ENCODE assay signal across 17 cellular contexts in genomic region chr18:46253498-46253897, GRCh38.
DNase-seq lines count a peak whose midpoint lies in the region; ATAC-seq, FAIRE-seq and TF ChIP-seq lines count a peak whose summit lies in the region.
"Had no signal": no experiment of that assay in that cellular context is flagged by ENCODE, and none has a peak within 500 bp of the region (broad histone marks: within the 10 kb centered on the region; RNA-seq: fewer than 3 reads in every experiment).

No MANE protein-coding gene starts in this region.

- H2AFZ ChIP-seq in PC-3 (ENCODE audit: low read length) (no peak overlapping the region), endothelial cell of umbilical vein (ENCODE audit: low read depth, low read length) (no peak overlapping the region), neural cell (ENCODE audit: low read depth, low read length) (no peak overlapping the region)

- TF ChIP-seq CTCF in PC-3 (conservative IDR thresholded peaks at IDR 0.05; ENCODE audit: low read depth, low read length) (no peak), endothelial cell of umbilical vein (IDR thresholded peaks at IDR 0.05; ENCODE audit: extremely low read depth in 1 of 2, insufficient read depth in 1 of 2, low read depth in 1 of 2, low read length in 2 of 2) (no peak), neural cell (IDR thresholded peaks at IDR 0.05; ENCODE audit: poor library complexity, severe bottlenecking) (no peak)

- peak; percentile 75 for DNase-seq in EL
- DNase-seq in PC-3, result peak; percentile 6
- DNase-seq in endothelial cell of umbilical vein (ENCODE audit: low read depth, low spot score), result no peak
- no peak for DNase-seq in inferior parietal cortex (ENCODE audit: extremely low spot score)
- DNase-seq in stimulated activated CD8-positive, alpha-beta memory T cell treated with anti-CD3 and anti-CD28 coated beads, Interleukin-4, amount 100 ng/mL, for 48 hours, result no peak
- DNase-seq: Calu3; gastrocnemius medialis; KBM-7; left ventricle myocardium superior; NCI-H1930; stimulated activated CD4-positive, alpha-beta T cell treated with anti-CD3 and anti-CD28 coated beads, Interleukin-1b, Interleukin-23, amount 100 ng/mL, for 48 hours; stimulated activated naive CD8-positive, alpha-beta T cell treated with anti-CD3 and anti-CD28 coated beads, Interleukin-15, amount 100 ng/mL, for 72 hours had no signal

- TF ChIP-seq EP300 in neural cell (conservative IDR thresholded peaks at IDR 0.05; ENCODE audit: poor library complexity, severe bottlenecking), result peak; percentile 45

- FAIRE-seq in endothelial cell of umbilical vein (lab: Jason Lieb, UNC), result peak; percentile 35

- no peaks in the 10 kb centered on the region for H4K20me1 ChIP-seq in PC-3 (ENCODE audit: low read length)
- H4K20me1 ChIP-seq in endothelial cell of umbilical vein (replicated peaks; ENCODE audit: control insufficient read depth, extremely low read depth, insufficient read depth, low read length), result no peaks in the 10 kb centered on the region
- no peaks in the 10 kb centered on the region for H4K20me1 ChIP-seq in neural cell (ENCODE audit: insufficient read depth)

- intact Hi-C loops in PC-3 (cut with micrococcal nuclease), result no loop called here
- intact Hi-C loops in endothelial cell of umbilical vein (cut with micrococcal nuclease), result no loop called here

- no peak overlapping the region for H3K4me2 ChIP-seq in PC-3 (ENCODE audit: low read length)
- no peak overlapping the region for H3K4me2 ChIP-seq in endothelial cell of umbilical vein (ENCODE audit: insufficient read depth, low read length)
- H3K4me2 ChIP-seq in neural cell (ENCODE audit: low read length), result no peak overlapping the region

- H3K9me1 ChIP-seq in endothelial cell of umbilical vein (replicated peaks; ENCODE audit: control insufficient read depth, extremely low read depth, insufficient read depth, low read length), result no peaks in the 10 kb centered on the region

- H3K9me2 ChIP-seq in PC-3 (replicated peaks; ENCODE audit: low read length) (no peaks in the 10 kb centered on the region), neural cell (ENCODE audit: insufficient read depth, low read length) (no peaks in the 10 kb centered on the region)

- TF ChIP-seq RAD21 in neural cell (conservative IDR thresholded peaks at IDR 0.05), result no peak

- POLR2A ChIA-PET in PC-3 (lab: Charles Lee; ENCODE audit: unreplicated experiment), result no interaction called here
- POLR2A ChIA-PET in endothelial cell of umbilical vein (lab: Charles Lee), result no interaction called here

- BruUV-seq in PC-3 (replicated peaks; lab: Mats Ljungman, UMichigan), result no TSS peak
- BruUV-seq in endothelial cell of umbilical vein (replicated peaks; lab: Mats Ljungman, UMichigan), result no TSS peak

- H3K79me2 ChIP-seq in PC-3 (ENCODE audit: low read length), result peaks cover 25% of the 10 kb centered on the region
- H3K79me2 ChIP-seq in endothelial cell of umbilical vein (ENCODE audit: control insufficient read depth, insufficient read depth, low read length), result peaks cover 5% of the 10 kb centered on the region
- H3K79me2 ChIP-seq in neural cell (replicated peaks; ENCODE audit: insufficient read depth, low read length), result no peaks in the 10 kb centered on the region

- no peak overlapping the region for H3K9ac ChIP-seq in PC-3 (ENCODE audit: low read length)
- no peak overlapping the region for H3K9ac ChIP-seq in endothelial cell of umbilical vein (replicated peaks; ENCODE audit: extremely low read depth, insufficient read depth, low read length)
- H3K9ac ChIP-seq in neural cell (ENCODE audit: low read length), result no peak overlapping the region

- dilution Hi-C loops in endothelial cell of umbilical vein (cut with MboI; ENCODE audit: extremely low pct_ligation_motif_present, low sequenced_read_pairs), result no loop called here

- H3K36me3 ChIP-seq in PC-3 (ENCODE audit: low read depth, low read length) (no peaks in the 10 kb centered on the region), endothelial cell of umbilical vein (ENCODE audit: control insufficient read depth in 2 of 2, extremely low read depth in 1 of 2, insufficient read depth in 2 of 2, low read length in 2 of 2) (no peaks in the 10 kb centered on the region), neural cell (ENCODE audit: insufficient read depth, low read length) (no peaks in the 10 kb centered on the region)
- H3K36me3 ChIP-seq: gastrocnemius medialis, ovary had no signal

- H3K27me3 ChIP-seq in PC-3 (ENCODE audit: low read length) (no peaks in the 10 kb centered on the region), endothelial cell of umbilical vein (ENCODE audit: control insufficient read depth in 2 of 2, insufficient read depth in 2 of 2, low read length in 2 of 2) (no peaks in the 10 kb centered on the region), neural cell (ENCODE audit: insufficient read depth, low read depth, low read length) (no peaks in the 10 kb centered on the region)
- H3K27me3 ChIP-seq: gastrocnemius medialis, ovary had no signal

- no peaks in the 10 kb centered on the region for H3K9me3 ChIP-seq in PC-3 (ENCODE audit: low read length)
- no peaks in the 10 kb centered on the region for H3K9me3 ChIP-seq in endothelial cell of umbilical vein (replicated peaks; ENCODE audit: control insufficient read depth, insufficient read depth, low read length)
- H3K9me3 ChIP-seq in neural cell (ENCODE audit: low read length), result no peaks in the 10 kb centered on the region
- H3K9me3 ChIP-seq: gastrocnemius medialis, ovary had no signal

- H3K4me3 ChIP-seq in PC-3 (ENCODE audit: low read length) (no peak overlapping the region), endothelial cell of umbilical vein (replicated peaks in 1 of 3; ENCODE audit: insufficient read depth in 1 of 3, low read depth in 1 of 3, low read length in 3 of 3) (no peak overlapping the region), neural cell (ENCODE audit: low read length) (no peak overlapping the region)
- H3K4me3 ChIP-seq: gastrocnemius medialis, ovary had no signal

- H3K4me1 ChIP-seq in PC-3 (ENCODE audit: insufficient read depth, low read length) (peaks cover 17% of the 10 kb centered on the region), endothelial cell of umbilical vein (ENCODE audit: control insufficient read depth, extremely low read depth, insufficient read depth, low read length) (peaks cover 15% of the 10 kb centered on the region)

- CTCF ChIA-PET in PC-3 (lab: Charles Lee) (interaction anchor here (0.6 kb wide), 1 partner anchor 81 kb away, joined by 3 read pairs; no protein-coding TSS in a partner anchor), endothelial cell of umbilical vein (lab: Charles Lee) (interaction anchor here (1.1 to 2.3 kb wide), 3 partner anchors 18 to 80 kb away, joined by 3 to 7 read pairs (median 3); a partner anchor contains a TSS)

- no peak for TF ChIP-seq POLR2A in endothelial cell of umbilical vein (IDR thresholded peaks at IDR 0.05; ENCODE audit: low read depth, low read length)

- ATAC-seq in PC-3, result no peak
- no peak for ATAC-seq in GM18520 (IDR thresholded peaks at IDR 0.05; ENCODE audit: unreplicated experiment)
- no peak for ATAC-seq in HG03354 (IDR thresholded peaks at IDR 0.05; ENCODE audit: poor library complexity, severe bottlenecking, unreplicated experiment)
- ATAC-seq: HCT116; left ventricle myocardium superior; stimulated activated naive CD8-positive, alpha-beta T cell treated with anti-CD3 and anti-CD28 coated beads, Interleukin-15, amount 100 ng/mL, for 72 hours had no signal

- no peak overlapping the region for H3K27ac ChIP-seq in PC-3 (ENCODE audit: low read length)
- no peak overlapping the region for H3K27ac ChIP-seq in endothelial cell of umbilical vein (ENCODE audit: insufficient read depth, low read depth, low read length)
- no peak overlapping the region for H3K27ac ChIP-seq in neural cell (ENCODE audit: low read length)
- H3K27ac ChIP-seq: ovary had no signal

- H3F3A ChIP-seq in PC-3 (ENCODE audit: low read length, unreplicated experiment) (no peaks in the 10 kb centered on the region), neural cell (ENCODE audit: insufficient read depth, low read length, poor library complexity, severe bottlenecking) (no peaks in the 10 kb centered on the region)

TF ChIP-seq in endothelial cell of umbilical vein, 7 proteins besides CTCF, POLR2A, EP300 and RAD21:
- TF ChIP-seq FOS (IDR thresholded peaks at IDR 0.05; ENCODE audit: borderline replicate concordance, insufficient read depth, low read length), result no peak
- TF ChIP-seq JUN (IDR thresholded peaks at IDR 0.05; ENCODE audit: borderline replicate concordance, insufficient read depth, insufficient read length, low read depth), result no peak
- no peak for TF ChIP-seq POLR2AphosphoS5 (IDR thresholded peaks at IDR 0.05; ENCODE audit: insufficient read depth, low read depth, low read length)
- no peak for TF ChIP-seq MYC (IDR thresholded peaks at IDR 0.05; ENCODE audit: low read depth, low read length)
- no peak for TF ChIP-seq EZH2 (IDR thresholded peaks at IDR 0.05; ENCODE audit: borderline replicate concordance, low read depth, low read length, severe bottlenecking)
- no peak for TF ChIP-seq MAX (IDR thresholded peaks at IDR 0.05; ENCODE audit: insufficient read depth, insufficient read length)
- TF ChIP-seq GATA2 (IDR thresholded peaks at IDR 0.05; ENCODE audit: insufficient read depth, insufficient read length, low read depth, low read length), result no peak

TF ChIP-seq in neural cell, 6 proteins besides CTCF, POLR2A, EP300 and RAD21 (continues in another document):
- TF ChIP-seq REST (IDR thresholded peaks at IDR 0.05; ENCODE audit: borderline replicate concordance) (no peak), MXI1 (conservative IDR thresholded peaks at IDR 0.05; ENCODE audit: poor library complexity, severe bottlenecking) (no peak)

Comparison
In these comparisons a context has a peak if more than half of its experiments do, and no peak if none do; other contexts are left out.
1. DNase-seq: peak in EL (single experiment) and PC-3 (single experiment); none in endothelial cell of umbilical vein (single experiment), inferior parietal cortex (single experiment) and stimulated activated CD8-positive, alpha-beta memory T cell treated with anti-CD3 and anti-CD28 coated beads, Interleukin-4, amount 100 ng/mL, for 48 hours (single experiment).